13 cellular contexts compared by ENCODE assay signal in the genomic region with DNA sequence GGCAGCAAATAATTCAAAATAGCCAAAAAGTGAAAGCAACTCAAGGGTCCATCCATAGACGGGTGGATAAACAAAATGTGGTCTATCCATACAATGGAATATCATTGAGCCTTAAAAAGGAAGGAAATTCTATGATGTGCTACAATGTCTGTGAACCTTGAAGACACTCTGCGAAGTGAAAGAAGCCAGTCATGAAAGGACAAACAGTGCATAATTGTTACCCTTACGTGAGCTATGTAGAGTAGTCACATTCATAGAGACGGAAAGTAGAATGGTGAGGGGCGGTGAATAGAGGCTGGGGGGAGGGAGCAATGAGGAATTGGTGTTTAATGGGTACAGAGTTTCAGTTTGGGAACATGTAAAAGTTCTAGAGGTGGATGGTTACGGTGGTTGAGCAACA. TPM values are rescaled to one million over a fixed set of nuclear protein-coding genes. Genes with fewer than 3 reads are reported as not detected.
DNase-seq lines count a peak whose midpoint lies in the region; ATAC-seq and TF ChIP-seq lines count a peak whose summit lies in the region.
"Had no signal": no experiment of that assay in that cellular context is flagged by ENCODE, and none has a peak within 500 bp of the region (broad histone marks: within the 10 kb centered on the region; RNA-seq: fewer than 3 reads in every experiment).

No MANE protein-coding gene starts in this region.

- peaks cover 89 to 100% (median 100%) of the 10 kb centered on the region in 11 experiments for H4K20me1 ChIP-seq in BLaER1 treated with 17β-estradiol and CSF1 and Interleukin-3, amounts not matched to agents 10 nM and 100 nM
- H4K20me1 ChIP-seq in H9 (ENCODE audit: control insufficient read depth, insufficient read depth, insufficient read length) = peaks cover 2% of the 10 kb centered on the region

- H3K27me3 ChIP-seq in BLaER1 treated with 17β-estradiol and CSF1 and Interleukin-3, amounts not matched to agents 10 nM and 100 nM = no peaks in the 10 kb centered on the region
- no peaks in the 10 kb centered on the region for H3K27me3 ChIP-seq in H9 (ENCODE audit: insufficient read depth, low read length)
- no peaks in the 10 kb centered on the region for H3K27me3 ChIP-seq in adrenal gland
- H3K27me3 ChIP-seq: MG63 had no signal

- H2BK20ac ChIP-seq in H9 (ENCODE audit: low read depth, low read length, poor library complexity, severe bottlenecking) = no peak overlapping the region

- H3K36me3 ChIP-seq in BLaER1 treated with 17β-estradiol and CSF1 and Interleukin-3, amounts not matched to agents 10 nM and 100 nM = peaks cover 0 to 86% (median 54%) of the 10 kb centered on the region in 11 experiments; a peak in 17 of 22 replicates
- no peaks in the 10 kb centered on the region for H3K36me3 ChIP-seq in adrenal gland (replicated peaks in 1 of 2)

- WGBS in H9 (ENCODE audit: extremely low coverage, insufficient read length, low lambda C conversion rate) = no CpG with 5 or more reads among the region's 6 CpGs
- WGBS in adrenal gland, 4 donors = 89 to 97% (median 91%) methylated on average over 6 of the region's 6 CpGs

- no peak overlapping the region for H2BK12ac ChIP-seq in H9 (ENCODE audit: insufficient read length, low read depth, low read length)

- no peak overlapping the region for H3K4me3 ChIP-seq in BLaER1 treated with 17β-estradiol and CSF1 and Interleukin-3, amounts not matched to agents 10 nM and 100 nM
- no peak overlapping the region for H3K4me3 ChIP-seq in adrenal gland
- H3K4me3 ChIP-seq: MG63 had no signal

- no peak overlapping the region for H4K8ac ChIP-seq in H9 (replicated peaks; ENCODE audit: insufficient read length, low read depth, low read length)

- peaks cover 91 to 92% of the 10 kb centered on the region in 2 experiments for H3K4me1 Mint-ChIP-seq in H9
- H3K4me1 Mint-ChIP-seq in nephron = peaks cover 56% of the 10 kb centered on the region
- peaks cover 83% of the 10 kb centered on the region for H3K4me1 Mint-ChIP-seq in stimulated activated naive CD8-positive, alpha-beta T cell treated with anti-CD3 and anti-CD28 coated beads, Interleukin-15, amount 100 ng/mL, for 72 hours

- H3K27ac ChIP-seq in BLaER1 treated with 17β-estradiol and CSF1 and Interleukin-3, amounts not matched to agents 10 nM and 100 nM = peak overlapping the region in 2 of 11 experiments; percentile 1 to 9; a peak in 2 of 22 replicates
- H3K27ac ChIP-seq in H9 (ENCODE audit: insufficient read length, low read depth, low read length) = no peak overlapping the region
- H3K27ac ChIP-seq in adrenal gland = peak overlapping the region; percentile 35 to 88 (median 78)

- peak overlapping the region; percentile 35 to 84 (median 47); a peak in 19 of 22 replicates for H3K4me2 ChIP-seq in BLaER1 treated with 17β-estradiol and CSF1 and Interleukin-3, amounts not matched to agents 10 nM and 100 nM
- no peak overlapping the region for H3K4me2 ChIP-seq in H9 (ENCODE audit: insufficient read depth, insufficient read length, low read length)

- TF ChIP-seq CTCF in H9 (conservative IDR thresholded peaks at IDR 0.05) (no peak), adrenal gland (IDR thresholded peaks at IDR 0.05) (no peak), nephron (IDR thresholded peaks at IDR 0.05; ENCODE audit: unreplicated experiment in 3 of 3) (no peak)

- H3K9me3 Mint-ChIP-seq in H9 (no peaks in the 10 kb centered on the region), nephron (no peaks in the 10 kb centered on the region)
- H3K9me3 Mint-ChIP-seq in stimulated activated naive CD8-positive, alpha-beta T cell treated with anti-CD3 and anti-CD28 coated beads, Interleukin-15, amount 100 ng/mL, for 72 hours = no peaks in the 10 kb centered on the region

- no peak overlapping the region for H4K91ac ChIP-seq in H9 (ENCODE audit: insufficient read length, low read depth, low read length)

- H3K4me1 ChIP-seq in BLaER1 treated with 17β-estradiol and CSF1 and Interleukin-3, amounts not matched to agents 10 nM and 100 nM = peaks cover 76 to 100% (median 99%) of the 10 kb centered on the region in 10 experiments
- peaks cover 38% of the 10 kb centered on the region for H3K4me1 ChIP-seq in H9 (ENCODE audit: insufficient read depth, low read length)
- H3K4me1 ChIP-seq in adrenal gland (replicated peaks in 1 of 2) = peaks cover 45 to 83% of the 10 kb centered on the region in 2 donors

- H4K5ac ChIP-seq in H9 (ENCODE audit: insufficient read length, low read depth, low read length) = no peak overlapping the region

- no peak overlapping the region for H2BK120ac ChIP-seq in H9 (ENCODE audit: low read depth, low read length, poor library complexity, severe bottlenecking)

- no peak for ATAC-seq in GM21825 (IDR thresholded peaks at IDR 0.05; ENCODE audit: unreplicated experiment)
- ATAC-seq in stimulated activated naive CD8-positive, alpha-beta T cell treated with anti-CD3 and anti-CD28 coated beads, Interleukin-15, amount 100 ng/mL, for 72 hours = no peak
- ATAC-seq: HCT116 had no signal

- no peak overlapping the region for H3K4me3 Mint-ChIP-seq in H9
- no peak overlapping the region for H3K4me3 Mint-ChIP-seq in nephron
- H3K4me3 Mint-ChIP-seq in stimulated activated naive CD8-positive, alpha-beta T cell treated with anti-CD3 and anti-CD28 coated beads, Interleukin-15, amount 100 ng/mL, for 72 hours = no peak overlapping the region

- H2BK15ac ChIP-seq in H9 (ENCODE audit: low read depth, low read length) = no peak overlapping the region

- H3K56ac ChIP-seq in H9 (ENCODE audit: insufficient read length, low read depth, low read length) = no peak overlapping the region

- no peak overlapping the region for H3K4ac ChIP-seq in H9 (ENCODE audit: low read depth, low read length)

- no peak overlapping the region for H2AK5ac ChIP-seq in H9 (ENCODE audit: insufficient read length, low read length)

- H3K23me2 ChIP-seq in H9 (ENCODE audit: insufficient read length, low read depth, low read length, poor library complexity, severe bottlenecking) = no peaks in the 10 kb centered on the region

- peaks cover 13% of the 10 kb centered on the region for H3K79me1 ChIP-seq in H9 (ENCODE audit: insufficient read depth, low read depth, low read length, poor library complexity, severe bottlenecking)

- intact Hi-C loops in adrenal gland (cut with DNase I) = loop anchor here in 1 of 2 donors (10.0 kb wide), 1 partner anchor 108 kb away; no protein-coding TSS in a partner anchor

- H3K36me3 Mint-ChIP-seq in H9 (ENCODE audit: insufficient read depth in 1 of 3, low read depth in 3 of 3) (peaks cover 0 to 2% (median 0%) of the 10 kb centered on the region in 3 experiments; a peak in 2 of 7 replicates), nephron (ENCODE audit: low read depth) (no peaks in the 10 kb centered on the region)

- H3K14ac ChIP-seq in H9 (ENCODE audit: insufficient read depth, low read length) = no peak overlapping the region

- H3K27ac Mint-ChIP-seq in H9 (peak overlapping the region in 2 of 3 experiments; percentile 2 to 70; a peak in 2 of 7 replicates), nephron (peak overlapping the region in 2 of 3 experiments; percentile 13 to 23)
- H3K27ac Mint-ChIP-seq in stimulated activated naive CD8-positive, alpha-beta T cell treated with anti-CD3 and anti-CD28 coated beads, Interleukin-15, amount 100 ng/mL, for 72 hours = no peak overlapping the region

- TF ChIP-seq POLR2A in adrenal gland (IDR thresholded peaks at IDR 0.05) = no peak

- H3K9ac ChIP-seq in BLaER1 treated with 17β-estradiol and CSF1 and Interleukin-3, amounts not matched to agents 10 nM and 100 nM = no peak overlapping the region
- no peak overlapping the region for H3K9ac ChIP-seq in H9 (ENCODE audit: extremely low read depth, insufficient read length, low read length)

- H2AFZ ChIP-seq in H9 (ENCODE audit: low read length) = no peak overlapping the region

- H2BK5ac ChIP-seq in H9 (ENCODE audit: insufficient read length, low read length) = no peak overlapping the region

- no peak overlapping the region for H3K18ac ChIP-seq in H9 (ENCODE audit: insufficient read length, low read depth, low read length)

- no peak overlapping the region for H3K23ac ChIP-seq in H9 (ENCODE audit: insufficient read length, low read depth, low read length)

- no peak for DNase-seq in H9
- DNase-seq in adrenal gland = no peak
- no peak for DNase-seq in stimulated activated CD4-positive, alpha-beta T cell treated with anti-CD3 and anti-CD28 coated beads, Interleukin-4, amount 100 ng/mL, for 1 hour
- DNase-seq in stimulated activated naive CD8-positive, alpha-beta T cell treated with anti-CD3 and anti-CD28 coated beads, Interleukin-15, amount 100 ng/mL, for 72 hours = no peak
- DNase-seq: MG63, NCI-H1092 treated with DMSO at 0.1 percent for 48 hours, NCI-H2081 treated with DMSO at 0.1 percent for 48 hours, NCI-H510A, NCI-H82 had no signal

- H3K27me3 Mint-ChIP-seq in H9 (ENCODE audit: low read depth) (no peaks in the 10 kb centered on the region), nephron (ENCODE audit: low read depth) (no peaks in the 10 kb centered on the region)
- H3K27me3 Mint-ChIP-seq in stimulated activated naive CD8-positive, alpha-beta T cell treated with anti-CD3 and anti-CD28 coated beads, Interleukin-15, amount 100 ng/mL, for 72 hours = no peaks in the 10 kb centered on the region

- no peak overlapping the region for H3T11ph ChIP-seq in H9 (ENCODE audit: low read length)

- peaks cover 63% of the 10 kb centered on the region; the same call in 1 of the 2 replicates for H3K79me2 ChIP-seq in H9 (ENCODE audit: insufficient read depth, low read length)

- no peaks in the 10 kb centered on the region for H3K9me3 ChIP-seq in BLaER1 treated with 17β-estradiol and CSF1 and Interleukin-3, amounts not matched to agents 10 nM and 100 nM (replicated peaks in 1 of 11)
- H3K9me3 ChIP-seq in H9 (ENCODE audit: control insufficient read depth, low read depth, low read length) (no peaks in the 10 kb centered on the region), adrenal gland (replicated peaks in 1 of 3) (no peaks in the 10 kb centered on the region)
- H3K9me3 ChIP-seq: MG63 had no signal

RNA-seq across cellular contexts. Expression of gene IGF1R, which starts 18.1 kb away (rescaled TPM):
- total RNA-seq in H9 (2021) (70.0 and 73.3 TPM in 2 replicates), adrenal gland (100 to 1,000 TPM in 1 of 8 donors, 10 to 100 TPM in 7; 44.1 to 138 (median 72.5) TPM)
- polyA plus RNA-seq in adrenal gland = 10 to 100 TPM in 2 of 3 donors, 1 to 10 TPM in 1; 8.6 to 27.4 (median 11.2) TPM

Comparison
In these comparisons a context has a peak if more than half of its experiments do, and no peak if none do; other contexts are left out.
1. H3K27ac Mint-ChIP-seq: peak in H9 (2 of 3) and nephron (2 of 3); none in stimulated activated naive CD8-positive, alpha-beta T cell treated with anti-CD3 and anti-CD28 coated beads, Interleukin-15, amount 100 ng/mL, for 72 hours (0 of 2).